10 cellular contexts compared by ENCODE assay signal in the genomic region with DNA sequence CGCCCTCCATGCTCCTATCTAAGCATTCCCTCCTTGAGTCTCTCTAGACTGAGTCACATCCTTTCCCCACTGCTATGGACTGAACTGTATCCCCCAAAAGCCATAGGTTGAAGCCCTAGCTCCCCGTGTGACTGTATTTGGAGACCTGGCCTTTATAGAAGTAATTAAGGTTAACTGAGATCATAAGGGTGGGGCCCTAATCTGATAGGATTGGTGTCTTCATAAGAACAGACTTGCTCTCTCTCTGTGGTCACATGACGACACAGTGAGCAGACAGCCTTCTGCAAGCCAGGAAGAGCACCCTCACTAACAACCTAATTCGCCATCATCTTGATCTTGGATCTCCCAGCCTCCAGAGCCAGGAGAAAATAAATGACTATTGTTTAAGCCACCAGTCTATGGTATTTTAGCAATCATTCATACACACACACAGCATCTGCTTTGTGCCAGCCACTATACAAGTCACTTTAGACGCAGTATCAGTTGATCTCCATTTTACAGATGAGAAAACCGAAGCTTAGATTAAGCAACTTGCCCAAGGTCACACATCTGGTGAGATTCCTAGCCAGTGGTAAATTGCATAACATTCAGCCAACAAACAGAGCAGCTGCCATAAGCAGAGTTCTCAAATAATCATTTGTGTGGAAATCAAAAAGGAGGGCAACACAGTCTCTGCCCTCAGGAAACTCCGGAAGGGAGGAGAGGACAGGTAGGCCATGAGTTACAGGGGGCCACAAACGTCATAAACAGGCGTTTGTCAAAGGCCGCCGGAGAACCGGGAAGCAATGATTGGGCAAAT.
DNase-seq lines count a peak whose midpoint lies in the region; ATAC-seq, FAIRE-seq and TF ChIP-seq lines count a peak whose summit lies in the region.
"Had no signal": no experiment of that assay in that cellular context is flagged by ENCODE, and none has a peak within 500 bp of the region (broad histone marks: within the 10 kb centered on the region; RNA-seq: fewer than 3 reads in every experiment).

No MANE protein-coding gene starts in this region.

- peak overlapping the region; percentile 81 for H3K9ac ChIP-seq in astrocyte (ENCODE audit: low read length)

- peaks cover 3% of the 10 kb centered on the region for H3K27me3 ChIP-seq in CD4-positive, CD25-positive, alpha-beta regulatory T cell (ENCODE audit: control insufficient read depth, insufficient read depth, low read length)
- H3K27me3 ChIP-seq in astrocyte (ENCODE audit: insufficient read depth, low read length): peaks cover 6% of the 10 kb centered on the region

- peak overlapping the region in 1 of 3 donors; percentile 84 for H3K27ac Mint-ChIP-seq in CD4-positive, CD25-positive, alpha-beta regulatory T cell
- H3K27ac Mint-ChIP-seq in astrocyte (ENCODE audit: unreplicated experiment): peak overlapping the region; percentile 83
- peak overlapping the region; percentile 84 to 95 (median 92) for H3K27ac Mint-ChIP-seq in naive B cell
- H3K27ac Mint-ChIP-seq: activated naive CD4-positive, alpha-beta T cell treated with anti-CD3 and anti-CD28 coated beads, Interleukin-2, amount 50 U/mL, for 72 hours had no signal

- DNase-seq in CD4-positive, CD25-positive, alpha-beta regulatory T cell: no peak
- DNase-seq in LoVo (ENCODE audit: low spot score) (peak; percentile 56), astrocyte (ENCODE audit: low read depth) (peak; percentile 42), naive B cell (no peak), HEK293T (ENCODE audit: extremely low spot score) (no peak), foreskin melanocyte (no peak), C1 segment of cervical spinal cord (lab: John Stamatoyannopoulos, UW) (no peak), COLO668 (lab: John Stamatoyannopoulos, UW; ENCODE audit: unreplicated experiment) (no peak)
- DNase-seq: NCI-H524 treated with DMSO at 0.1 percent for 48 hours had no signal

- H3K9me3 ChIP-seq in CD4-positive, CD25-positive, alpha-beta regulatory T cell (ENCODE audit: control insufficient read depth in 2 of 2, low read length in 2 of 2): no peaks in the 10 kb centered on the region
- H3K9me3 ChIP-seq in astrocyte (ENCODE audit: insufficient read depth, low read depth, low read length): no peaks in the 10 kb centered on the region

- POLR2A ChIA-PET in HEK293T (lab: Yijun Ruan, JAX): interaction anchor here (0.8 to 1.1 kb wide), 2 partner anchors 10 to 64 kb away, joined by 3 read pairs; no protein-coding TSS in a partner anchor

- TF ChIP-seq CTCF in astrocyte (IDR thresholded peaks at IDR 0.05; ENCODE audit: insufficient read depth, low read depth, low read length): no peak

- H3K4me3 Mint-ChIP-seq in CD4-positive, CD25-positive, alpha-beta regulatory T cell: peak overlapping the region; percentile 61 to 82 (median 78)
- H3K4me3 Mint-ChIP-seq in astrocyte (ENCODE audit: unreplicated experiment): no peak overlapping the region
- H3K4me3 Mint-ChIP-seq in naive B cell: peak overlapping the region; percentile 72 to 86 (median 78)

- no peaks in the 10 kb centered on the region for H3K36me3 ChIP-seq in CD4-positive, CD25-positive, alpha-beta regulatory T cell (ENCODE audit: control insufficient read depth, insufficient read depth, low read length)
- H3K36me3 ChIP-seq in astrocyte (ENCODE audit: insufficient read depth, low read length): no peaks in the 10 kb centered on the region

- H2AFZ ChIP-seq in astrocyte (ENCODE audit: low read depth, low read length): no peak overlapping the region

- ATAC-seq in CD4-positive, CD25-positive, alpha-beta regulatory T cell (ENCODE audit: low read depth in 2 of 2): no peak
- no peak for ATAC-seq in naive B cell (ENCODE audit: low read depth in 2 of 2)

- no peaks in the 10 kb centered on the region for H4K20me1 ChIP-seq in astrocyte (ENCODE audit: insufficient read depth, low read length)

- H3K4me1 ChIP-seq in CD4-positive, CD25-positive, alpha-beta regulatory T cell (ENCODE audit: control insufficient read depth, insufficient read depth, low read length, poor library complexity, severe bottlenecking): peaks cover 10% of the 10 kb centered on the region
- H3K4me1 ChIP-seq in astrocyte (ENCODE audit: insufficient read depth, low read length): peaks cover 19% of the 10 kb centered on the region

- peaks cover 0 to 10% (median 1%) of the 10 kb centered on the region in 4 donors for H3K4me1 Mint-ChIP-seq in CD4-positive, CD25-positive, alpha-beta regulatory T cell
- H3K4me1 Mint-ChIP-seq in astrocyte (ENCODE audit: low read depth, unreplicated experiment) (peaks cover 12% of the 10 kb centered on the region), naive B cell (peaks cover 31 to 36% (median 32%) of the 10 kb centered on the region in 3 donors)

- no peaks in the 10 kb centered on the region for H3K79me2 ChIP-seq in astrocyte (ENCODE audit: insufficient read depth, low read length)

- H3K27me3 Mint-ChIP-seq in CD4-positive, CD25-positive, alpha-beta regulatory T cell: peaks cover 22% of the 10 kb centered on the region
- H3K27me3 Mint-ChIP-seq in astrocyte (ENCODE audit: low read depth, unreplicated experiment) (peaks cover 53% of the 10 kb centered on the region), naive B cell (no peaks in the 10 kb centered on the region)

- peaks cover 0 to 5% (median 3%) of the 10 kb centered on the region in 7 donors for H3K9me3 Mint-ChIP-seq in CD4-positive, CD25-positive, alpha-beta regulatory T cell
- H3K9me3 Mint-ChIP-seq in astrocyte (ENCODE audit: unreplicated experiment): peaks cover 47% of the 10 kb centered on the region
- H3K9me3 Mint-ChIP-seq in naive B cell: peaks cover 0 to 12% (median 4%) of the 10 kb centered on the region in 7 donors

- no peak for FAIRE-seq in astrocyte (lab: Jason Lieb, UNC)

- peak overlapping the region; percentile 80 for H3K4me2 ChIP-seq in astrocyte (ENCODE audit: low read length)

- H3K4me3 ChIP-seq in CD4-positive, CD25-positive, alpha-beta regulatory T cell (ENCODE audit: low read depth, low read length): no peak overlapping the region
- H3K4me3 ChIP-seq in astrocyte (ENCODE audit: insufficient read depth, low read depth, low read length): no peak overlapping the region

- H3K36me3 Mint-ChIP-seq in CD4-positive, CD25-positive, alpha-beta regulatory T cell: no peaks in the 10 kb centered on the region
- H3K36me3 Mint-ChIP-seq in astrocyte (ENCODE audit: low read depth, unreplicated experiment) (peaks cover 8% of the 10 kb centered on the region), naive B cell (no peaks in the 10 kb centered on the region)

- H3K27ac ChIP-seq in CD4-positive, CD25-positive, alpha-beta regulatory T cell (ENCODE audit: insufficient read depth, low read length, poor library complexity, severe bottlenecking): no peak overlapping the region
- no peak overlapping the region for H3K27ac ChIP-seq in astrocyte (ENCODE audit: low read depth, low read length)

- CTCF ChIA-PET in HEK293T (lab: Yijun Ruan, JAX): interaction anchor here (0.5 to 0.9 kb wide), 2 partner anchors 63 to 578 kb away, joined by 3 read pairs; no protein-coding TSS in a partner anchor

TF ChIP-seq in HEK293T, 16 proteins besides CTCF, POLR2A, EP300 and RAD21:
- TF ChIP-seq FOXK2 (IDR thresholded peaks at IDR 0.05): no peak
- TF ChIP-seq SP1 (IDR thresholded peaks at IDR 0.05): no peak
- TF ChIP-seq BHLHE40 (IDR thresholded peaks at IDR 0.05; ENCODE audit: borderline replicate concordance): no peak
- no peak for TF ChIP-seq CTBP1 (IDR thresholded peaks at IDR 0.05; ENCODE audit: borderline replicate concordance)
- no peak for TF ChIP-seq ELF4 (IDR thresholded peaks at IDR 0.05)
- TF ChIP-seq ZNF384 (IDR thresholded peaks at IDR 0.05): no peak
- TF ChIP-seq, protein P1, sequence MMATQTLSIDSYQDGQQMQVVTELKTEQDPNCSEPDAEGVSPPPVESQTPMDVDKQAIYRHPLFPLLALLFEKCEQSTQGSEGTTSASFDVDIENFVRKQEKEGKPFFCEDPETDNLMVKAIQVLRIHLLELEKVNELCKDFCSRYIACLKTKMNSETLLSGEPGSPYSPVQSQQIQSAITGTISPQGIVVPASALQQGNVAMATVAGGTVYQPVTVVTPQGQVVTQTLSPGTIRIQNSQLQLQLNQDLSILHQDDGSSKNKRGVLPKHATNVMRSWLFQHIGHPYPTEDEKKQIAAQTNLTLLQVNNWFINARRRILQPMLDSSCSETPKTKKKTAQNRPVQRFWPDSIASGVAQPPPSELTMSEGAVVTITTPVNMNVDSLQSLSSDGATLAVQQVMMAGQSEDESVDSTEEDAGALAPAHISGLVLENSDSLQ (IDR thresholded peaks at IDR 0.05): no peak
- no peak for TF ChIP-seq HDGF (IDR thresholded peaks at IDR 0.05; ENCODE audit: borderline replicate concordance)
- TF ChIP-seq TARDBP (IDR thresholded peaks at IDR 0.05): no peak
- no peak for TF ChIP-seq L3MBTL2 (conservative IDR thresholded peaks at IDR 0.05)
- no peak for TF ChIP-seq FOXM1 (IDR thresholded peaks at IDR 0.05; ENCODE audit: borderline replicate concordance)
- TF ChIP-seq SUZ12 (IDR thresholded peaks at IDR 0.05): no peak
- no peak for TF ChIP-seq LEF1 (IDR thresholded peaks at IDR 0.05; ENCODE audit: borderline replicate concordance)
- TF ChIP-seq FOXA1 (IDR thresholded peaks at IDR 0.05): no peak
- no peak for TF ChIP-seq NFRKB (IDR thresholded peaks at IDR 0.05)
- no peak for TF ChIP-seq ARNT (IDR thresholded peaks at IDR 0.05)

Comparison
In these comparisons a context has a peak if more than half of its experiments do, and no peak if none do; other contexts are left out.
1. DNase-seq: peak in LoVo (single experiment) and astrocyte (single experiment); none in CD4-positive, CD25-positive, alpha-beta regulatory T cell (0 of 3), naive B cell (single experiment), HEK293T (single experiment), foreskin melanocyte (single experiment), C1 segment of cervical spinal cord (0 of 14) and COLO668 (single experiment).